In genomic region chr7:130982160-130982638, GRCh38 we compare ENCODE assay signal across 9 cellular contexts.
DNase-seq lines count a peak whose midpoint lies in the region; ATAC-seq, FAIRE-seq and TF ChIP-seq lines count a peak whose summit lies in the region.
"Had no signal": no experiment of that assay in that cellular context is flagged by ENCODE, and none has a peak within 500 bp of the region (broad histone marks: within the 10 kb centered on the region; RNA-seq: fewer than 3 reads in every experiment).

No MANE protein-coding gene starts in this region.

- no peaks in the 10 kb centered on the region for H3K23me2 ChIP-seq in H9 (ENCODE audit: insufficient read length, low read depth, low read length, poor library complexity, severe bottlenecking)

- no peak overlapping the region for H2BK20ac ChIP-seq in H9 (ENCODE audit: low read depth, low read length, poor library complexity, severe bottlenecking)

- H2BK12ac ChIP-seq in H9 (ENCODE audit: insufficient read length, low read depth, low read length), result no peak overlapping the region

- H3K23ac ChIP-seq in H9 (ENCODE audit: insufficient read length, low read depth, low read length), result no peak overlapping the region

- no peak overlapping the region for H4K91ac ChIP-seq in H9 (ENCODE audit: insufficient read length, low read depth, low read length)

- no peak overlapping the region for H3K56ac ChIP-seq in H9 (ENCODE audit: insufficient read length, low read depth, low read length)

- H3K4me3 Mint-ChIP-seq in H9, result no peak overlapping the region
- no peak overlapping the region for H3K4me3 Mint-ChIP-seq in brain

- H3K79me1 ChIP-seq in H9 (ENCODE audit: insufficient read depth, low read depth, low read length, poor library complexity, severe bottlenecking), result no peaks in the 10 kb centered on the region

- no peak overlapping the region for H3K18ac ChIP-seq in H9 (ENCODE audit: insufficient read length, low read depth, low read length)

- no peak overlapping the region for H2BK5ac ChIP-seq in H9 (ENCODE audit: insufficient read length, low read length)

- no peaks in the 10 kb centered on the region for H3K27me3 ChIP-seq in H9 (ENCODE audit: insufficient read depth, low read length)
- H3K27me3 ChIP-seq: BLaER1 had no signal

- intact Hi-C loops in head of caudate nucleus (cut with DNase I), result no loop called here

- H3K27ac Mint-ChIP-seq in H9, result no peak overlapping the region
- H3K27ac Mint-ChIP-seq in brain, result no peak overlapping the region

- H4K8ac ChIP-seq in H9 (replicated peaks; ENCODE audit: insufficient read length, low read depth, low read length), result no peak overlapping the region

- H3K36me3 Mint-ChIP-seq in H9 (ENCODE audit: insufficient read depth in 1 of 3, low read depth in 3 of 3), result no peaks in the 10 kb centered on the region
- H3K36me3 Mint-ChIP-seq in brain, result no peaks in the 10 kb centered on the region

- H3K9ac ChIP-seq in H9 (ENCODE audit: extremely low read depth, insufficient read length, low read length), result no peak overlapping the region
- H3K9ac ChIP-seq: BLaER1 had no signal

- H2AFZ ChIP-seq in H9 (ENCODE audit: low read length), result no peak overlapping the region

- FAIRE-seq in frontal cortex (lab: Jason Lieb, UNC), result no peak

- no peak overlapping the region for H3T11ph ChIP-seq in H9 (ENCODE audit: low read length)

- H3K27me3 Mint-ChIP-seq in H9 (ENCODE audit: low read depth) (no peaks in the 10 kb centered on the region), brain (no peaks in the 10 kb centered on the region)

- H4K5ac ChIP-seq in H9 (ENCODE audit: insufficient read length, low read depth, low read length), result no peak overlapping the region

- H2AK5ac ChIP-seq in H9 (ENCODE audit: insufficient read length, low read length), result no peak overlapping the region

- no peak overlapping the region for H3K4ac ChIP-seq in H9 (ENCODE audit: low read depth, low read length)

- DNase-seq in DMS153 treated with DMSO at 0.1 percent for 48 hours (lab: John Stamatoyannopoulos, UW; ENCODE audit: unreplicated experiment) (peak; percentile 15), DMS153 (lab: John Stamatoyannopoulos, UW) (no peak), H9 (no peak), NCI-H2171 treated with DMSO at 0.1 percent for 48 hours (lab: John Stamatoyannopoulos, UW) (peak; percentile 55), left lobe of liver (ENCODE audit: low spot score) (no peak), frontal cortex (ENCODE audit: low spot score in 2 of 2) (no peak), head of caudate nucleus (no peak)

- no peak overlapping the region for H3K27ac ChIP-seq in H9 (ENCODE audit: insufficient read length, low read depth, low read length)
- H3K27ac ChIP-seq: BLaER1 had no signal

- H3K14ac ChIP-seq in H9 (ENCODE audit: insufficient read depth, low read length), result no peak overlapping the region

- H3K79me2 ChIP-seq in H9 (ENCODE audit: insufficient read depth, low read length), result no peaks in the 10 kb centered on the region

- no peaks in the 10 kb centered on the region for H4K20me1 ChIP-seq in H9 (ENCODE audit: control insufficient read depth, insufficient read depth, insufficient read length)

- no peaks in the 10 kb centered on the region; the same call in 1 of the 2 replicates for H3K4me1 ChIP-seq in H9 (ENCODE audit: insufficient read depth, low read length)
- H3K4me1 ChIP-seq: BLaER1 had no signal

- no peak overlapping the region for H3K4me2 ChIP-seq in H9 (ENCODE audit: insufficient read depth, insufficient read length, low read length)
- H3K4me2 ChIP-seq: BLaER1 had no signal

- H2BK120ac ChIP-seq in H9 (ENCODE audit: low read depth, low read length, poor library complexity, severe bottlenecking), result no peak overlapping the region

- TF ChIP-seq CTCF in H9 (conservative IDR thresholded peaks at IDR 0.05) (peak; percentile 80), brain (conservative IDR thresholded peaks at IDR 0.05) (peak; percentile 70 to 77)

- ATAC-seq in left lobe of liver, result peak; percentile 84

- no peak overlapping the region for H2BK15ac ChIP-seq in H9 (ENCODE audit: low read depth, low read length)

- no peaks in the 10 kb centered on the region for H3K9me3 ChIP-seq in H9 (ENCODE audit: control insufficient read depth, low read depth, low read length)
- H3K9me3 ChIP-seq: BLaER1 had no signal

- no peaks in the 10 kb centered on the region for H3K9me3 Mint-ChIP-seq in H9
- no peaks in the 10 kb centered on the region for H3K9me3 Mint-ChIP-seq in brain

- WGBS in H9 (ENCODE audit: extremely low coverage, insufficient read length, low lambda C conversion rate), result no CpG with 5 or more reads among the region's 3 CpGs

- peaks cover 7 to 8% of the 10 kb centered on the region in 2 experiments; a peak in 3 of 4 replicates for H3K4me1 Mint-ChIP-seq in H9
- peaks cover 11% of the 10 kb centered on the region for H3K4me1 Mint-ChIP-seq in brain

Comparison
In these comparisons a context has a peak if more than half of its experiments do, and no peak if none do; other contexts are left out.
1. DNase-seq: peak in DMS153 treated with DMSO at 0.1 percent for 48 hours (single experiment) and NCI-H2171 treated with DMSO at 0.1 percent for 48 hours (single experiment); none in DMS153 (single experiment), H9 (single experiment), left lobe of liver (single experiment), frontal cortex (0 of 2) and head of caudate nucleus (0 of 42).